ENCODE assay signal across 32 cellular contexts in the genomic region with DNA sequence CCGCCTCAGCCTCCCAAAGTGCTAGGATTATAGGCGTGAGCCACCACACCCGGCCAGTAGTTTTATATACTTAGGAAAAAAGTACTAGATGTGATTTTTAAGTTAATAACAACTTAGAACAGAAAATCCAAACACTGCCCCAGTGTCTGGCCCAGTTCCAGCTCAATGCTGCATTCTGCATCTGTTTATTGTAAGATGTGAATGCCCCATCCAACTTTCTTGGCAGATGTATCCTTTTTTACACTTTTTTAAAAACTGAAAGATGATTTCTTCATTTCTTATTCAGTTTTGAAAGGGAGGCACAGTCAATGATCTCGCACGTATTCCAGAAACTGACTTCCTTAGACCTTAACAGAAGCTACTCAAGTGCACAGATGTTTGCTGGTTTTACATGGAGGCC.
"Had no signal": no experiment of that assay in that cellular context is flagged by ENCODE, and none has a peak within 500 bp of the region (broad histone marks: within the 10 kb centered on the region; RNA-seq: fewer than 3 reads in every experiment).

No MANE protein-coding gene starts in this region.

- H3K4me3 Mint-ChIP-seq: activated CD4-positive, alpha-beta memory T cell treated with anti-CD3 and anti-CD28 coated beads for 36 hours; activated CD4-positive, alpha-beta T cell treated with anti-CD3 and anti-CD28 coated beads for 36 hours; activated CD4-positive, alpha-beta T cell treated with anti-CD3 and anti-CD28 coated beads, Interleukin-2, amount 10 ng/mL, durations not matched to agents 24 days and 14 days; activated CD8-positive, alpha-beta memory T cell treated with anti-CD3 and anti-CD28 coated beads, Interleukin-2, amount 10 ng/mL, durations not matched to agents 7 days and 5 days; activated CD8-positive, alpha-beta T cell treated with anti-CD3 and anti-CD28 coated beads, Interleukin-2, amount 10 ng/mL, durations not matched to agents 7 days and 5 days; activated naive CD4-positive, alpha-beta T cell treated with anti-CD3 and anti-CD28 coated beads for 36 hours; activated naive CD4-positive, alpha-beta T cell treated with anti-CD3 and anti-CD28 coated beads, Interleukin-2, amount 50 U/mL, for 24 hours; activated naive CD8-positive, alpha-beta T cell treated with anti-CD3 and anti-CD28 coated beads, Interleukin-2, amount 10 ng/mL, durations not matched to agents 7 days and 5 days; activated T-helper 1 cell treated with anti-CD3 and anti-CD28 coated beads, Interleukin-12 subunit alpha, Interleukin-12 subunit beta, Interleukin-2, Interleukin-4 antibody, amounts not matched to agents 30 ng/mL and 10 ng/mL and 1 ng/mL, durations not matched to agents 14 hours and 24 hours and 36 hours; central memory CD8-positive, alpha-beta T cell; dendritic cell treated with granulocyte-macrophage colony-stimulating factor and Interleukin-4, amounts not matched to agents 40 ng/mL and 50 ng/mL, for 4 days had no signal

- H3K9me3 Mint-ChIP-seq: activated CD4-positive, alpha-beta memory T cell treated with anti-CD3 and anti-CD28 coated beads for 36 hours; activated CD4-positive, alpha-beta T cell treated with anti-CD3 and anti-CD28 coated beads, Interleukin-2, amount 10 ng/mL, durations not matched to agents 24 days and 14 days; activated naive CD4-positive, alpha-beta T cell treated with anti-CD3 and anti-CD28 coated beads for 36 hours; activated naive CD4-positive, alpha-beta T cell treated with anti-CD3 and anti-CD28 coated beads, Interleukin-2, amount 50 U/mL, for 24 hours; activated naive CD8-positive, alpha-beta T cell treated with anti-CD3 and anti-CD28 coated beads, Interleukin-2, amount 10 ng/mL, durations not matched to agents 7 days and 5 days; activated T-helper 1 cell treated with anti-CD3 and anti-CD28 coated beads, Interleukin-12 subunit alpha, Interleukin-12 subunit beta, Interleukin-2, Interleukin-4 antibody, amounts not matched to agents 30 ng/mL and 10 ng/mL and 1 ng/mL, durations not matched to agents 14 hours and 24 hours and 36 hours; activated T-helper 2 cell treated with anti-CD3 and anti-CD28 coated beads, Interferon-gamma antibody, Interleukin-2, Interleukin-4, amounts not matched to agents 10 μg/mL and 5 μg/mL and 100 μg/mL, durations not matched to agents 14 hours and 24 hours and 36 hours; central memory CD8-positive, alpha-beta T cell; dendritic cell treated with granulocyte-macrophage colony-stimulating factor and Interleukin-4, amounts not matched to agents 40 ng/mL and 50 ng/mL, for 4 days had no signal

- H3K4me3 ChIP-seq: coronary artery, dorsolateral prefrontal cortex, esophagus muscularis mucosa had no signal

- H3K36me3 ChIP-seq: brain microvascular endothelial cell, esophagus muscularis mucosa had no signal

- H3K27me3 ChIP-seq: brain microvascular endothelial cell, dorsolateral prefrontal cortex had no signal

- ATAC-seq: activated CD4-positive, alpha-beta T cell treated with anti-CD3 and anti-CD28 coated beads for 36 hours; activated CD8-positive, alpha-beta memory T cell treated with anti-CD3 and anti-CD28 coated beads, Interleukin-2, amount 10 ng/mL, durations not matched to agents 7 days and 5 days; activated CD8-positive, alpha-beta T cell treated with anti-CD3 and anti-CD28 coated beads, Interleukin-2, amount 10 ng/mL, durations not matched to agents 7 days and 5 days had no signal

- H3K27ac ChIP-seq: brain microvascular endothelial cell, coronary artery, dorsolateral prefrontal cortex, esophagus muscularis mucosa had no signal

- H3K4me1 ChIP-seq: esophagus muscularis mucosa had no signal

- DNase-seq: activated CD4-positive, alpha-beta memory T cell treated with anti-CD3 and anti-CD28 coated beads for 36 hours; activated CD4-positive, alpha-beta T cell treated with anti-CD3 and anti-CD28 coated beads for 36 hours; activated CD4-positive, alpha-beta T cell treated with anti-CD3 and anti-CD28 coated beads, Interleukin-2, amount 10 ng/mL, durations not matched to agents 24 days and 14 days; activated CD4-positive, CD25-positive, alpha-beta regulatory T cell; activated CD4-positive, CD25-positive, alpha-beta regulatory T cell treated with anti-CD3 and anti-CD28 coated beads, Interleukin-2, amount 50 U/mL, for 72 hours; activated CD8-positive, alpha-beta memory T cell treated with anti-CD3 and anti-CD28 coated beads, Interleukin-2, amount 10 ng/mL, durations not matched to agents 7 days and 5 days; activated CD8-positive, alpha-beta memory T cell treated with anti-CD3 and anti-CD28 coated beads, Interleukin-2, amount 50 U/mL, for 4 hours; activated CD8-positive, alpha-beta T cell treated with anti-CD3 and anti-CD28 coated beads, Interleukin-2, amount 10 ng/mL, durations not matched to agents 7 days and 5 days; activated effector memory CD4-positive, alpha-beta T cell treated with anti-CD3 and anti-CD28 coated beads, Interleukin-2, amount 50 U/mL, for 16 hours; activated naive CD4-positive, alpha-beta T cell treated with anti-CD3 and anti-CD28 coated beads for 36 hours; activated naive CD8-positive, alpha-beta T cell treated with anti-CD3 and anti-CD28 coated beads, Interleukin-2, amount 10 ng/mL, durations not matched to agents 7 days and 5 days; activated T-cell treated with anti-CD3 and anti-CD28 coated beads, Interleukin-2, amount 50 U/mL, for 1 hour; activated T-cell treated with anti-CD3 and anti-CD28 coated beads, Interleukin-2, amount 50 U/mL, for 48 hours; amniotic stem cell; brain microvascular endothelial cell; effector memory CD4-positive, alpha-beta T cell; erythroblast; foreskin fibroblast; head of caudate nucleus; hypothalamus; T-helper 2 cell had no signal

- H3K27ac Mint-ChIP-seq: activated CD4-positive, alpha-beta memory T cell treated with anti-CD3 and anti-CD28 coated beads for 36 hours; activated CD4-positive, alpha-beta T cell treated with anti-CD3 and anti-CD28 coated beads for 36 hours; activated CD4-positive, alpha-beta T cell treated with anti-CD3 and anti-CD28 coated beads, Interleukin-2, amount 10 ng/mL, durations not matched to agents 24 days and 14 days; activated CD8-positive, alpha-beta memory T cell treated with anti-CD3 and anti-CD28 coated beads, Interleukin-2, amount 10 ng/mL, durations not matched to agents 7 days and 5 days; activated CD8-positive, alpha-beta T cell treated with anti-CD3 and anti-CD28 coated beads, Interleukin-2, amount 10 ng/mL, durations not matched to agents 7 days and 5 days; activated naive CD4-positive, alpha-beta T cell treated with anti-CD3 and anti-CD28 coated beads for 36 hours; activated naive CD4-positive, alpha-beta T cell treated with anti-CD3 and anti-CD28 coated beads, Interleukin-2, amount 50 U/mL, for 24 hours; activated naive CD8-positive, alpha-beta T cell treated with anti-CD3 and anti-CD28 coated beads, Interleukin-2, amount 10 ng/mL, durations not matched to agents 7 days and 5 days; activated T-helper 1 cell treated with anti-CD3 and anti-CD28 coated beads, Interleukin-12 subunit alpha, Interleukin-12 subunit beta, Interleukin-2, Interleukin-4 antibody, amounts not matched to agents 30 ng/mL and 10 ng/mL and 1 ng/mL, durations not matched to agents 14 hours and 24 hours and 36 hours; activated T-helper 2 cell treated with anti-CD3 and anti-CD28 coated beads, Interferon-gamma antibody, Interleukin-2, Interleukin-4, amounts not matched to agents 10 μg/mL and 5 μg/mL and 100 μg/mL, durations not matched to agents 14 hours and 24 hours and 36 hours; dendritic cell treated with granulocyte-macrophage colony-stimulating factor and Interleukin-4, amounts not matched to agents 40 ng/mL and 50 ng/mL, for 4 days had no signal

- H3K9me3 ChIP-seq: esophagus muscularis mucosa had no signal

- H3K4me1 Mint-ChIP-seq: activated CD4-positive, alpha-beta T cell treated with anti-CD3 and anti-CD28 coated beads for 36 hours; activated CD4-positive, alpha-beta T cell treated with anti-CD3 and anti-CD28 coated beads, Interleukin-2, amount 10 ng/mL, durations not matched to agents 24 days and 14 days; activated CD8-positive, alpha-beta memory T cell treated with anti-CD3 and anti-CD28 coated beads, Interleukin-2, amount 10 ng/mL, durations not matched to agents 7 days and 5 days; activated naive CD4-positive, alpha-beta T cell treated with anti-CD3 and anti-CD28 coated beads, Interleukin-2, amount 50 U/mL, for 24 hours; activated naive CD8-positive, alpha-beta T cell treated with anti-CD3 and anti-CD28 coated beads, Interleukin-2, amount 10 ng/mL, durations not matched to agents 7 days and 5 days; central memory CD8-positive, alpha-beta T cell had no signal

- FAIRE-seq: astrocyte, bronchial epithelial cell, frontal cortex had no signal

- H3K36me3 Mint-ChIP-seq: activated CD4-positive, alpha-beta memory T cell treated with anti-CD3 and anti-CD28 coated beads for 36 hours; activated CD8-positive, alpha-beta memory T cell treated with anti-CD3 and anti-CD28 coated beads, Interleukin-2, amount 10 ng/mL, durations not matched to agents 7 days and 5 days; activated naive CD4-positive, alpha-beta T cell treated with anti-CD3 and anti-CD28 coated beads, Interleukin-2, amount 50 U/mL, for 24 hours; activated naive CD8-positive, alpha-beta T cell treated with anti-CD3 and anti-CD28 coated beads, Interleukin-2, amount 10 ng/mL, durations not matched to agents 7 days and 5 days had no signal
